Comparison of ENCODE assay signal across 24 cellular contexts in genomic region chr15:92494791-92495190, GRCh38.
"Had no signal": no experiment of that assay in that cellular context is flagged by ENCODE, and none has a peak within 500 bp of the region (broad histone marks: within the 10 kb centered on the region; RNA-seq: fewer than 3 reads in every experiment).

No MANE protein-coding gene starts in this region.

- H3K9me3 Mint-ChIP-seq: activated CD4-positive, alpha-beta memory T cell treated with anti-CD3 and anti-CD28 coated beads, Interleukin-2, amount 10 ng/mL, durations not matched to agents 7 days and 5 days had no signal

- H3K4me3 Mint-ChIP-seq: activated CD4-positive, alpha-beta memory T cell treated with anti-CD3 and anti-CD28 coated beads, Interleukin-2, amount 10 ng/mL, durations not matched to agents 7 days and 5 days; activated CD4-positive, alpha-beta T cell treated with anti-CD3 and anti-CD28 coated beads for 36 hours; activated naive CD4-positive, alpha-beta T cell treated with anti-CD3 and anti-CD28 coated beads, Interleukin-2, amount 10 ng/mL, durations not matched to agents 7 days and 5 days; activated naive CD8-positive, alpha-beta T cell treated with anti-CD3 and anti-CD28 coated beads for 36 hours; activated T-helper 17 cell treated with anti-CD3 and anti-CD28 coated beads, Interleukin-2, amount 50 U/mL, for 72 hours had no signal

- ATAC-seq: activated CD4-positive, alpha-beta T cell treated with anti-CD3 and anti-CD28 coated beads for 36 hours; activated T-helper 17 cell treated with anti-CD3 and anti-CD28 coated beads, Interleukin-2, amount 50 U/mL, for 72 hours had no signal

- H3K4me1 Mint-ChIP-seq: activated CD4-positive, alpha-beta memory T cell treated with anti-CD3 and anti-CD28 coated beads, Interleukin-2, amount 10 ng/mL, durations not matched to agents 7 days and 5 days; activated CD4-positive, alpha-beta T cell treated with anti-CD3 and anti-CD28 coated beads for 36 hours; activated naive CD4-positive, alpha-beta T cell treated with anti-CD3 and anti-CD28 coated beads, Interleukin-2, amount 10 ng/mL, durations not matched to agents 7 days and 5 days; activated naive CD8-positive, alpha-beta T cell treated with anti-CD3 and anti-CD28 coated beads for 36 hours; activated T-helper 17 cell treated with anti-CD3 and anti-CD28 coated beads, Interleukin-2, amount 50 U/mL, for 72 hours had no signal

- H3K27me3 Mint-ChIP-seq: activated CD4-positive, alpha-beta memory T cell treated with anti-CD3 and anti-CD28 coated beads, Interleukin-2, amount 10 ng/mL, durations not matched to agents 7 days and 5 days had no signal

- H3K36me3 Mint-ChIP-seq: activated naive CD4-positive, alpha-beta T cell treated with anti-CD3 and anti-CD28 coated beads, Interleukin-2, amount 10 ng/mL, durations not matched to agents 7 days and 5 days; activated naive CD8-positive, alpha-beta T cell treated with anti-CD3 and anti-CD28 coated beads for 36 hours had no signal

- H3K27ac Mint-ChIP-seq: activated CD4-positive, alpha-beta memory T cell treated with anti-CD3 and anti-CD28 coated beads, Interleukin-2, amount 10 ng/mL, durations not matched to agents 7 days and 5 days; activated CD4-positive, alpha-beta T cell treated with anti-CD3 and anti-CD28 coated beads for 36 hours; activated naive CD4-positive, alpha-beta T cell treated with anti-CD3 and anti-CD28 coated beads, Interleukin-2, amount 10 ng/mL, durations not matched to agents 7 days and 5 days; activated naive CD8-positive, alpha-beta T cell treated with anti-CD3 and anti-CD28 coated beads for 36 hours; activated T-helper 17 cell treated with anti-CD3 and anti-CD28 coated beads, Interleukin-2, amount 50 U/mL, for 72 hours had no signal

- DNase-seq: activated CD4-positive, alpha-beta memory T cell treated with anti-CD3 and anti-CD28 coated beads, Interleukin-2, amount 10 ng/mL, durations not matched to agents 7 days and 5 days; activated CD4-positive, alpha-beta T cell treated with anti-CD3 and anti-CD28 coated beads for 36 hours; activated CD4-positive, alpha-beta T cell treated with anti-CD3 and anti-CD28 coated beads, Interleukin-2, amount 50 U/mL, for 1 hour; activated gamma-delta T cell; activated naive CD4-positive, alpha-beta T cell treated with anti-CD3 and anti-CD28 coated beads, Interleukin-2, amount 10 ng/mL, durations not matched to agents 7 days and 5 days; activated naive CD8-positive, alpha-beta T cell treated with anti-CD3 and anti-CD28 coated beads for 36 hours; activated T-cell treated with anti-CD3 and anti-CD28 coated beads for 4 hours; activated T-cell treated with anti-CD3 and anti-CD28 coated beads, Interleukin-2, amount 50 U/mL, for 48 hours; central memory CD4-positive, alpha-beta T cell; MM.1S; NCI-H1105 treated with DMSO at 0.1 percent for 48 hours; NCI-H1436 treated with DMSO at 0.1 percent for 48 hours; NCI-H187; NCI-H2081; NCI-H510A; NCI-H526 treated with DMSO at 0.1 percent for 48 hours; NCI-H82; NK-92 treated with Interleukin-12 subunit alpha and Interleukin-12 subunit beta, amount 100 ng/mL, for 24 hours; OCI-M1; Peyer's patch; Right ventricle myocardium superior; SK-N-SH; T-helper 1 cell had no signal
